Comparison of ENCODE assay signal across 9 cellular contexts in genomic region chr9:120490888-120491595, GRCh38.
DNase-seq lines count a peak whose midpoint lies in the region; ATAC-seq, FAIRE-seq and TF ChIP-seq lines count a peak whose summit lies in the region.
"Had no signal": no experiment of that assay in that cellular context is flagged by ENCODE, and none has a peak within 500 bp of the region (broad histone marks: within the 10 kb centered on the region; RNA-seq: fewer than 3 reads in every experiment).

No MANE protein-coding gene starts in this region.

- H3K27me3 ChIP-seq in gastroesophageal sphincter, result no peaks in the 10 kb centered on the region
- H3K27me3 ChIP-seq: heart right ventricle had no signal

- 82 to 88% methylated on average over 4 to 5 of the region's 5 CpGs for WGBS in gastroesophageal sphincter (ENCODE audit: low coverage in 1 of 2), 2 donors

- in situ Hi-C loops in GM13976 (cut with MboI; ENCODE audit: low sequenced_read_pairs, unreplicated experiment), result no loop called here

- DNase-seq in GM13976 (ENCODE audit: low spot score) (peak; percentile 44), HTR-8/SVneo (ENCODE audit: insufficient read length, low spot score) (no peak), NCI-H510A (lab: John Stamatoyannopoulos, UW) (no peak)
- DNase-seq in activated CD4-positive, CD25-positive, alpha-beta regulatory T cell (lab: John Stamatoyannopoulos, UW), result no peak
- DNase-seq: heart right ventricle had no signal

- TF ChIP-seq POLR2A in gastroesophageal sphincter (IDR thresholded peaks at IDR 0.05), result no peak

- TF ChIP-seq CTCF in GM13976 (IDR thresholded peaks at IDR 0.05; ENCODE audit: borderline replicate concordance, control extremely low read depth, extremely low read depth, insufficient read depth, missing control alignments) (no peak), gastroesophageal sphincter (IDR thresholded peaks at IDR 0.05) (no peak)

- H3K4me1 ChIP-seq in gastroesophageal sphincter, result no peaks in the 10 kb centered on the region
- H3K4me1 ChIP-seq: heart right ventricle had no signal

- peak; percentile 81 for ATAC-seq in GM21526 (IDR thresholded peaks at IDR 0.05; ENCODE audit: low FRiP score, unreplicated experiment)
- peak; percentile 96 for ATAC-seq in HG03565 (IDR thresholded peaks at IDR 0.05; ENCODE audit: unreplicated experiment)
- ATAC-seq in gastroesophageal sphincter, result peak; percentile 69
- ATAC-seq in HG03097 (IDR thresholded peaks at IDR 0.05; ENCODE audit: low FRiP score, unreplicated experiment), result no peak

- peaks cover 0 to 55% of the 10 kb centered on the region in 2 donors for H3K36me3 ChIP-seq in gastroesophageal sphincter

- no peaks in the 10 kb centered on the region for H3K9me3 ChIP-seq in gastroesophageal sphincter
- H3K9me3 ChIP-seq: heart right ventricle had no signal

- H3K4me3 ChIP-seq in gastroesophageal sphincter, result no peak overlapping the region
- H3K4me3 ChIP-seq: heart right ventricle had no signal

- no peak for FAIRE-seq in HTR-8/SVneo (lab: Jason Lieb, UNC)

- H3K27ac ChIP-seq in gastroesophageal sphincter, result no peak overlapping the region

- no peak for TF ChIP-seq EP300 in gastroesophageal sphincter (IDR thresholded peaks at IDR 0.05)
